ENCODE assay signal across 1 cellular context in the genomic region with DNA sequence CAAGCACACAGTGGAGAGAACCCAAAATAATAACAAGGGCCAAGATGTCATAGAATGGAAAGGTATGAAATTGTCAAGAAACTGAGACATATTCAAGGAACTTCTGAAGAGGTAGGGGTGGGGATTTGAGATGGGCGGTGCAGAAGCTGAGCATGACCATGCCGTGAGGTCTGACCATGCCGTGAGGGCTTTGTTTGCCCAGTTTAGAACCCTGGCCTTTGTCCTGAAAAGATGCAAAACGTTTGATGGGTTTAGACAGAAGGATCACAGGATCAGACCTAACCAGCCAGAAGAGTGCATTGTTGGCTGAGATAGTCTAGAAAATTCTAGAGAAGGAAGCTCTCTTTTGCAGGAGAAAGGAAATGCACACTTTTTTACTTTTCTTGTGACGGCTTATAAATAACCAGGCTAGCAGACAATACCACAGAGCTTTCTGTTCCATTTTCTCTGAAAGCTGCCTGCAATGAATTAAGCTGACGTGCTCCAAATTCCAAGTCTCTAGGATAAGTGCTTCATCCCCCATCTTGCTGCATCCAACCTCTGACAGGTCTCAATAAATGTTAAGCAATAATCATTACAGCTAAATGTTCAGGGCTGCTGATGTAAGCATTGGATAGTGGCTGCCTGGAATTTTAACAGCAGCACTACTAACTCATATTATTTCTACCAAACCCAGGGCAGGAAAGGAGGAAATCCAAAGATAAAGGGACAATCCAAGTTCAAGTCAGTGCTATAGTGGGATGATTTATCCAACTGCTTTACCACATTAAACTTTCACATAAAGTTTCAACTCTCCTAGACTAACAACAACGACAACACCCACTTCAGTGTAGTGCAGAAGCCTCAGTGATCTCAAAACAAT.
TF ChIP-seq lines count a peak whose summit lies in the region.

No MANE protein-coding gene starts in this region.

TF ChIP-seq in GM12878, 131 proteins besides CTCF, POLR2A, EP300 and RAD21 (continued from another document):
- TF ChIP-seq MEF2B (IDR thresholded peaks at IDR 0.05; ENCODE audit: partially characterized antibody, poor library complexity, severe bottlenecking) = peak; percentile 16
- TF ChIP-seq ZZZ3 (IDR thresholded peaks at IDR 0.05; ENCODE audit: control insufficient read depth, insufficient read length, low read depth) = no peak
- no peak for TF ChIP-seq FOXK2 (IDR thresholded peaks at IDR 0.05)
- 0 out of 2 replicates have a peak, but pooled peaks have one; percentile 12 for TF ChIP-seq DPF2 (IDR thresholded peaks at IDR 0.05)
- TF ChIP-seq STAT3 (IDR thresholded peaks at IDR 0.05; ENCODE audit: low read depth, low read length) = peak; percentile 48; the same call in 1 of the 2 replicates
- 0 out of 2 replicates have a peak, but pooled peaks have one; percentile 29 for TF ChIP-seq GATAD2B (conservative IDR thresholded peaks at IDR 0.05; ENCODE audit: low read depth)
- TF ChIP-seq, protein P1, sequence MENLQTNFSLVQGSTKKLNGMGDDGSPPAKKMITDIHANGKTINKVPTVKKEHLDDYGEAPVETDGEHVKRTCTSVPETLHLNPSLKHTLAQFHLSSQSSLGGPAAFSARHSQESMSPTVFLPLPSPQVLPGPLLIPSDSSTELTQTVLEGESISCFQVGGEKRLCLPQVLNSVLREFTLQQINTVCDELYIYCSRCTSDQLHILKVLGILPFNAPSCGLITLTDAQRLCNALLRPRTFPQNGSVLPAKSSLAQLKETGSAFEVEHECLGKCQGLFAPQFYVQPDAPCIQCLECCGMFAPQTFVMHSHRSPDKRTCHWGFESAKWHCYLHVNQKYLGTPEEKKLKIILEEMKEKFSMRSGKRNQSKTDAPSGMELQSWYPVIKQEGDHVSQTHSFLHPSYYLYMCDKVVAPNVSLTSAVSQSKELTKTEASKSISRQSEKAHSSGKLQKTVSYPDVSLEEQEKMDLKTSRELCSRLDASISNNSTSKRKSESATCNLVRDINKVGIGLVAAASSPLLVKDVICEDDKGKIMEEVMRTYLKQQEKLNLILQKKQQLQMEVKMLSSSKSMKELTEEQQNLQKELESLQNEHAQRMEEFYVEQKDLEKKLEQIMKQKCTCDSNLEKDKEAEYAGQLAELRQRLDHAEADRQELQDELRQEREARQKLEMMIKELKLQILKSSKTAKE (IDR thresholded peaks at IDR 0.05; ENCODE audit: low read depth, poor library complexity, severe bottlenecking) = peak; percentile 18
- peak; percentile 48 for TF ChIP-seq IKZF1 (conservative IDR thresholded peaks at IDR 0.05)
- TF ChIP-seq YY1 (IDR thresholded peaks at IDR 0.05; ENCODE audit: low read depth, low read length) = no peak
- TF ChIP-seq, protein P2, sequence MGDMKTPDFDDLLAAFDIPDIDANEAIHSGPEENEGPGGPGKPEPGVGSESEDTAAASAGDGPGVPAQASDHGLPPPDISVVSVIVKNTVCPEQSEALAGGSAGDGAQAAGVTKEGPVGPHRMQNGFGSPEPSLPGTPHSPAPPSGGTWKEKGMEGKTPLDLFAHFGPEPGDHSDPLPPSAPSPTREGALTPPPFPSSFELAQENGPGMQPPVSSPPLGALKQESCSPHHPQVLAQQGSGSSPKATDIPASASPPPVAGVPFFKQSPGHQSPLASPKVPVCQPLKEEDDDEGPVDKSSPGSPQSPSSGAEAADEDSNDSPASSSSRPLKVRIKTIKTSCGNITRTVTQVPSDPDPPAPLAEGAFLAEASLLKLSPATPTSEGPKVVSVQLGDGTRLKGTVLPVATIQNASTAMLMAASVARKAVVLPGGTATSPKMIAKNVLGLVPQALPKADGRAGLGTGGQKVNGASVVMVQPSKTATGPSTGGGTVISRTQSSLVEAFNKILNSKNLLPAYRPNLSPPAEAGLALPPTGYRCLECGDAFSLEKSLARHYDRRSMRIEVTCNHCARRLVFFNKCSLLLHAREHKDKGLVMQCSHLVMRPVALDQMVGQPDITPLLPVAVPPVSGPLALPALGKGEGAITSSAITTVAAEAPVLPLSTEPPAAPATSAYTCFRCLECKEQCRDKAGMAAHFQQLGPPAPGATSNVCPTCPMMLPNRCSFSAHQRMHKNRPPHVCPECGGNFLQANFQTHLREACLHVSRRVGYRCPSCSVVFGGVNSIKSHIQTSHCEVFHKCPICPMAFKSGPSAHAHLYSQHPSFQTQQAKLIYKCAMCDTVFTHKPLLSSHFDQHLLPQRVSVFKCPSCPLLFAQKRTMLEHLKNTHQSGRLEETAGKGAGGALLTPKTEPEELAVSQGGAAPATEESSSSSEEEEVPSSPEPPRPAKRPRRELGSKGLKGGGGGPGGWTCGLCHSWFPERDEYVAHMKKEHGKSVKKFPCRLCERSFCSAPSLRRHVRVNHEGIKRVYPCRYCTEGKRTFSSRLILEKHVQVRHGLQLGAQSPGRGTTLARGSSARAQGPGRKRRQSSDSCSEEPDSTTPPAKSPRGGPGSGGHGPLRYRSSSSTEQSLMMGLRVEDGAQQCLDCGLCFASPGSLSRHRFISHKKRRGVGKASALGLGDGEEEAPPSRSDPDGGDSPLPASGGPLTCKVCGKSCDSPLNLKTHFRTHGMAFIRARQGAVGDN (IDR thresholded peaks at IDR 0.05) = peak; percentile 52; the same call in 1 of the 2 replicates
